ENCODE assay signal across 8 cellular contexts in genomic region chr20:53922901-53923314, GRCh38.
A peak's percentile ranks its signal among the peaks of the same experiment; 100 is the strongest.
DNase-seq lines count a peak whose midpoint lies in the region; ATAC-seq, FAIRE-seq and TF ChIP-seq lines count a peak whose summit lies in the region.

No MANE protein-coding gene starts in this region.

- peaks cover 14% of the 10 kb centered on the region for H3K4me1 Mint-ChIP-seq in astrocyte (ENCODE audit: low read depth, unreplicated experiment)
- H3K4me1 Mint-ChIP-seq in activated CD4-positive, alpha-beta memory T cell treated with anti-CD3 and anti-CD28 coated beads, Interleukin-2, amount 10 ng/mL, durations not matched to agents 7 days and 5 days, result peaks cover 22% of the 10 kb centered on the region

- peak overlapping the region; percentile 53 for H2AFZ ChIP-seq in astrocyte (ENCODE audit: low read depth, low read length)

- H3K27me3 ChIP-seq in astrocyte (ENCODE audit: insufficient read depth, low read length), result no peaks in the 10 kb centered on the region
- H3K27me3 ChIP-seq in sigmoid colon, result no peaks in the 10 kb centered on the region

- peaks cover 5% of the 10 kb centered on the region for H3K9me3 Mint-ChIP-seq in astrocyte (ENCODE audit: unreplicated experiment)
- H3K9me3 Mint-ChIP-seq in activated CD4-positive, alpha-beta memory T cell treated with anti-CD3 and anti-CD28 coated beads, Interleukin-2, amount 10 ng/mL, durations not matched to agents 7 days and 5 days, result no peaks in the 10 kb centered on the region

- CTCF ChIA-PET in activated CD4-positive, alpha-beta memory T cell treated with anti-CD3 and anti-CD28 coated beads, Interleukin-2, amount 10 ng/mL, durations not matched to agents 7 days and 5 days (lab: Charles Lee), result no interaction called here

- H3K27ac Mint-ChIP-seq in astrocyte (ENCODE audit: unreplicated experiment), result no peak overlapping the region
- H3K27ac Mint-ChIP-seq in activated CD4-positive, alpha-beta memory T cell treated with anti-CD3 and anti-CD28 coated beads, Interleukin-2, amount 10 ng/mL, durations not matched to agents 7 days and 5 days, result no peak overlapping the region

- no peaks in the 10 kb centered on the region for H3K27me3 Mint-ChIP-seq in astrocyte (ENCODE audit: low read depth, unreplicated experiment)
- H3K27me3 Mint-ChIP-seq in activated CD4-positive, alpha-beta memory T cell treated with anti-CD3 and anti-CD28 coated beads, Interleukin-2, amount 10 ng/mL, durations not matched to agents 7 days and 5 days, result peaks cover 5% of the 10 kb centered on the region

- H4K20me1 ChIP-seq in astrocyte (ENCODE audit: insufficient read depth, low read length), result no peaks in the 10 kb centered on the region

- POLR2A ChIA-PET in activated CD4-positive, alpha-beta memory T cell treated with anti-CD3 and anti-CD28 coated beads, Interleukin-2, amount 10 ng/mL, durations not matched to agents 7 days and 5 days (lab: Charles Lee), result no interaction called here

- no peak overlapping the region for H3K4me2 ChIP-seq in astrocyte (ENCODE audit: low read length)

- ATAC-seq in GM19025 (IDR thresholded peaks at IDR 0.05; ENCODE audit: low read depth, unreplicated experiment) (peak; percentile 36), HG03280 (IDR thresholded peaks at IDR 0.05; ENCODE audit: unreplicated experiment) (peak; percentile 41)

- H3K9me3 ChIP-seq in astrocyte (ENCODE audit: insufficient read depth, low read depth, low read length), result no peaks in the 10 kb centered on the region
- no peaks in the 10 kb centered on the region for H3K9me3 ChIP-seq in sigmoid colon

- 17 to 31% methylated on average over 4 of the region's 4 CpGs for WGBS in sigmoid colon, 2 donors

- no peaks in the 10 kb centered on the region for H3K79me2 ChIP-seq in astrocyte (ENCODE audit: insufficient read depth, low read length)

- no peak for TF ChIP-seq CTCF in astrocyte (IDR thresholded peaks at IDR 0.05; ENCODE audit: insufficient read depth, low read depth, low read length)
- no peak for TF ChIP-seq CTCF in sigmoid colon (IDR thresholded peaks at IDR 0.05)

- no peak for DNase-seq in astrocyte (ENCODE audit: low read depth)
- DNase-seq in sigmoid colon, result no peak
- no peak for DNase-seq in dermis blood vessel endothelial cell
- no peak for DNase-seq in nucleus accumbens (lab: John Stamatoyannopoulos, UW)
- DNase-seq in activated CD4-positive, alpha-beta memory T cell treated with anti-CD3 and anti-CD28 coated beads, Interleukin-2, amount 10 ng/mL, durations not matched to agents 7 days and 5 days, result no peak
- DNase-seq in GOT3 (lab: John Stamatoyannopoulos, UW), result no peak

- no peak overlapping the region for H3K4me3 Mint-ChIP-seq in astrocyte (ENCODE audit: unreplicated experiment)
- H3K4me3 Mint-ChIP-seq in activated CD4-positive, alpha-beta memory T cell treated with anti-CD3 and anti-CD28 coated beads, Interleukin-2, amount 10 ng/mL, durations not matched to agents 7 days and 5 days, result no peak overlapping the region

- no peaks in the 10 kb centered on the region for H3K36me3 ChIP-seq in astrocyte (ENCODE audit: insufficient read depth, low read length)
- no peaks in the 10 kb centered on the region for H3K36me3 ChIP-seq in sigmoid colon

- H3K4me3 ChIP-seq in astrocyte (ENCODE audit: insufficient read depth, low read depth, low read length), result no peak overlapping the region
- no peak overlapping the region for H3K4me3 ChIP-seq in sigmoid colon

- TF ChIP-seq POLR2A in sigmoid colon (IDR thresholded peaks at IDR 0.05), result no peak

- peaks cover 24% of the 10 kb centered on the region for H3K4me1 ChIP-seq in astrocyte (ENCODE audit: insufficient read depth, low read length)
- peaks cover 0 to 11% (median 5%) of the 10 kb centered on the region in 4 donors for H3K4me1 ChIP-seq in sigmoid colon

- no peaks in the 10 kb centered on the region for H3K36me3 Mint-ChIP-seq in astrocyte (ENCODE audit: low read depth, unreplicated experiment)
- no peaks in the 10 kb centered on the region for H3K36me3 Mint-ChIP-seq in activated CD4-positive, alpha-beta memory T cell treated with anti-CD3 and anti-CD28 coated beads, Interleukin-2, amount 10 ng/mL, durations not matched to agents 7 days and 5 days (ENCODE audit: low read depth)

- FAIRE-seq in astrocyte (lab: Jason Lieb, UNC), result no peak

- TF ChIP-seq EP300 in sigmoid colon (IDR thresholded peaks at IDR 0.05), result no peak

- H3K9ac ChIP-seq in astrocyte (ENCODE audit: low read length), result no peak overlapping the region

- H3K27ac ChIP-seq in astrocyte (ENCODE audit: low read depth, low read length), result no peak overlapping the region
- H3K27ac ChIP-seq in sigmoid colon, result peak overlapping the region in 3 of 4 donors; percentile 36 to 62 (median 49)

- intact Hi-C loops in sigmoid colon (cut with DNase I), result no loop called here
